9 cellular contexts compared by ENCODE assay signal in genomic region chr22:37163618-37164534, GRCh38. TPM values are rescaled to one million over a fixed set of nuclear protein-coding genes. Genes with fewer than 3 reads are reported as not detected.
DNase-seq lines count a peak whose midpoint lies in the region; ATAC-seq and TF ChIP-seq lines count a peak whose summit lies in the region.
"Had no signal": no experiment of that assay in that cellular context is flagged by ENCODE, and none has a peak within 500 bp of the region (broad histone marks: within the 10 kb centered on the region; RNA-seq: fewer than 3 reads in every experiment).

No MANE protein-coding gene starts in this region.

- TF ChIP-seq POLR2A in prostate gland (IDR thresholded peaks at IDR 0.05) = no peak

- peaks cover 79% of the 10 kb centered on the region for H3K4me1 Mint-ChIP-seq in activated CD4-positive, alpha-beta T cell treated with anti-CD3 and anti-CD28 coated beads, Interleukin-2, amount 10 ng/mL, durations not matched to agents 24 days and 14 days

- no peak overlapping the region for H3K4me3 ChIP-seq in prostate gland

- no peaks in the 10 kb centered on the region for H3K9me3 Mint-ChIP-seq in activated CD4-positive, alpha-beta T cell treated with anti-CD3 and anti-CD28 coated beads, Interleukin-2, amount 10 ng/mL, durations not matched to agents 24 days and 14 days

- H3K9me3 ChIP-seq in prostate gland = no peaks in the 10 kb centered on the region

- no peaks in the 10 kb centered on the region for H3K36me3 Mint-ChIP-seq in activated CD4-positive, alpha-beta T cell treated with anti-CD3 and anti-CD28 coated beads, Interleukin-2, amount 10 ng/mL, durations not matched to agents 24 days and 14 days (ENCODE audit: low read depth)

- intact Hi-C loops in activated CD4-positive, alpha-beta T cell treated with anti-CD3 and anti-CD28 coated beads, Interleukin-2, amount 10 ng/mL, durations not matched to agents 24 days and 14 days (cut with micrococcal nuclease) = loop anchor here (1.0 kb wide), 1 partner anchor 26 kb away; no protein-coding TSS in a partner anchor
- intact Hi-C loops in prostate gland (cut with DNase I) = no loop called here

- H3K4me3 Mint-ChIP-seq in activated CD4-positive, alpha-beta T cell treated with anti-CD3 and anti-CD28 coated beads, Interleukin-2, amount 10 ng/mL, durations not matched to agents 24 days and 14 days = peak overlapping the region; percentile 70

- no peaks in the 10 kb centered on the region for H3K36me3 ChIP-seq in prostate gland

- peaks cover 4% of the 10 kb centered on the region for H3K4me1 ChIP-seq in prostate gland (replicated peaks)

- ATAC-seq in GM18517 (IDR thresholded peaks at IDR 0.05; ENCODE audit: unreplicated experiment) (peak; percentile 34), HG02571 (IDR thresholded peaks at IDR 0.05; ENCODE audit: unreplicated experiment) (peak; percentile 33)

- H3K27me3 ChIP-seq in prostate gland (replicated peaks; ENCODE audit: insufficient read depth) = no peaks in the 10 kb centered on the region

- 88% methylated on average over 21 of the region's 22 CpGs for WGBS in prostate gland

- peak; percentile 81 for DNase-seq in activated CD4-positive, alpha-beta T cell treated with anti-CD3 and anti-CD28 coated beads, Interleukin-2, amount 10 ng/mL, durations not matched to agents 24 days and 14 days
- peak; percentile 73 to 81 (median 74) for DNase-seq in stimulated activated CD4-positive, alpha-beta T cell treated with anti-CD3 and anti-CD28 coated beads, Interleukin-12 subunit alpha, Interleukin-12 subunit beta, amount 100 ng/mL, for 48 hours (ENCODE audit: low read depth in 2 of 3, low spot score in 1 of 3)
- DNase-seq in COLO829 (ENCODE audit: low spot score) = no peak
- DNase-seq in DMS53 (lab: John Stamatoyannopoulos, UW) = no peak
- no peak for DNase-seq in prostate gland (ENCODE audit: low spot score)
- no peak for DNase-seq in NCI-H1105 (lab: John Stamatoyannopoulos, UW)

- H3K27ac ChIP-seq in prostate gland = no peak overlapping the region

- no peak for TF ChIP-seq CTCF in prostate gland (IDR thresholded peaks at IDR 0.05)

- H3K27me3 Mint-ChIP-seq in activated CD4-positive, alpha-beta T cell treated with anti-CD3 and anti-CD28 coated beads, Interleukin-2, amount 10 ng/mL, durations not matched to agents 24 days and 14 days = no peaks in the 10 kb centered on the region

- peak overlapping the region; percentile 94 for H3K27ac Mint-ChIP-seq in activated CD4-positive, alpha-beta T cell treated with anti-CD3 and anti-CD28 coated beads, Interleukin-2, amount 10 ng/mL, durations not matched to agents 24 days and 14 days

RNA-seq across cellular contexts. Expression of gene IL2RB, which starts 14.2 kb away (rescaled TPM):
- 288 and 296 TPM in 2 replicates for total RNA-seq in activated CD4-positive, alpha-beta T cell treated with anti-CD3 and anti-CD28 coated beads, Interleukin-2, amount 10 ng/mL, durations not matched to agents 24 days and 14 days
- total RNA-seq in prostate gland = 1 to 10 TPM; 1.7 to 3.0 TPM
- total RNA-seq: RPMI7951 had no signal

RNA-seq across cellular contexts. Expression of gene C1QTNF6, which starts 24.2 kb away (rescaled TPM):
- 6.0 and 6.9 TPM in 2 replicates for total RNA-seq in activated CD4-positive, alpha-beta T cell treated with anti-CD3 and anti-CD28 coated beads, Interleukin-2, amount 10 ng/mL, durations not matched to agents 24 days and 14 days
- 1 to 10 TPM; 2.1 to 9.3 TPM for total RNA-seq in prostate gland

RNA-seq across cellular contexts. Expression of gene SSTR3, which starts 48.4 kb away (rescaled TPM):
- 3.5 and 4.0 TPM in 2 replicates for total RNA-seq in activated CD4-positive, alpha-beta T cell treated with anti-CD3 and anti-CD28 coated beads, Interleukin-2, amount 10 ng/mL, durations not matched to agents 24 days and 14 days
- total RNA-seq in prostate gland = 10 to 100 TPM in 1 of 2 donors, not detected in 1; 46.4 TPM
- total RNA-seq: RPMI7951 had no signal

RNA-seq across cellular contexts. Expression of gene TMPRSS6, which starts 54.4 kb away (rescaled TPM):
- total RNA-seq in activated CD4-positive, alpha-beta T cell treated with anti-CD3 and anti-CD28 coated beads, Interleukin-2, amount 10 ng/mL, durations not matched to agents 24 days and 14 days = 6.8 and 7.1 TPM in 2 replicates
- total RNA-seq in prostate gland = under 1 TPM in 1 of 2 donors, not detected in 1; 0.45 TPM
- total RNA-seq: RPMI7951 had no signal

Comparison
In these comparisons a context has a peak if more than half of its experiments do, and no peak if none do; other contexts are left out.
1. DNase-seq: peak in activated CD4-positive, alpha-beta T cell treated with anti-CD3 and anti-CD28 coated beads, Interleukin-2, amount 10 ng/mL, durations not matched to agents 24 days and 14 days (single experiment) and stimulated activated CD4-positive, alpha-beta T cell treated with anti-CD3 and anti-CD28 coated beads, Interleukin-12 subunit alpha, Interleukin-12 subunit beta, amount 100 ng/mL, for 48 hours (3 of 3); none in COLO829 (single experiment), DMS53 (single experiment), prostate gland (single experiment) and NCI-H1105 (single experiment).
2. RNA of gene IL2RB, which starts 14.2 kb away (total RNA-seq): 288 to 296 TPM in activated CD4-positive, alpha-beta T cell treated with anti-CD3 and anti-CD28 coated beads, Interleukin-2, amount 10 ng/mL, durations not matched to agents 24 days and 14 days; 1.7 to 3.0 TPM in prostate gland; every median in the first group is over 10 times any median in the second.